7 cellular contexts compared by ENCODE assay signal in the genomic region with DNA sequence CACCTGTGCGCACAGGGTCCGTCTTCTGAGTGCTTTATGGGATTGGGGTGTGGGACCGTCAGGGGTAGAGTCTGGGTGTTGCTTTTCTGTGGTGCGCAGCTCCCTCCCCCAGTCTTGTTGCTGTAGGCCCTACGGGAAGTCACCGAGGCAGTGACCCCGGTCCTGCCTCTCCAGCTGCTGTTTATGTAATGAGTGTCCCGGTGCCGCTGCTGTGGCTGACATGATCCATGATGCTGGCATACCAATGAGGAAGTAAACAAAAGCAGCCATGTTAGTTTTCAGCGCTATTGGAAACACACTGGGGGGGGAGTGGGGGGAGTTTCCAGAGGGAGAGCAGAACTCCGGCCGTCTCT. TPM values are rescaled to one million over a fixed set of nuclear protein-coding genes. Genes with fewer than 3 reads are reported as not detected.
DNase-seq lines count a peak whose midpoint lies in the region; ATAC-seq and TF ChIP-seq lines count a peak whose summit lies in the region.

No MANE protein-coding gene starts in this region.

- TF ChIP-seq CTCF in GM12865 (IDR thresholded peaks at IDR 0.05; ENCODE audit: insufficient read depth, low read depth, low read length, missing control alignments) (no peak), endodermal cell (conservative IDR thresholded peaks at IDR 0.05) (no peak), mesothelial cell of epicardium (IDR thresholded peaks at IDR 0.05; ENCODE audit: unreplicated experiment) (no peak), tibial artery (IDR thresholded peaks at IDR 0.05) (no peak)

- peak overlapping the region; percentile 94 for H3K9ac ChIP-seq in endodermal cell (ENCODE audit: extremely low read depth, low read length, poor library complexity, severe bottlenecking)

- no peaks in the 10 kb centered on the region for H3K27me3 ChIP-seq in endodermal cell (ENCODE audit: control insufficient read depth, insufficient read depth, low read length, poor library complexity, severe bottlenecking)
- no peaks in the 10 kb centered on the region for H3K27me3 ChIP-seq in tibial artery

- CTCF ChIA-PET in activated CD4-positive, alpha-beta T cell treated with anti-CD3 and anti-CD28 coated beads for 36 hours (lab: Charles Lee): interaction anchor here (1.0 to 3.7 kb wide), 7 partner anchors 12 to 248 kb away, joined by 3 to 29 read pairs (median 6); partner anchors contain the start of genes ARL3 and SFXN2

- peak overlapping the region; percentile 95 for H3K4me3 Mint-ChIP-seq in activated CD4-positive, alpha-beta T cell treated with anti-CD3 and anti-CD28 coated beads for 36 hours
- H3K4me3 Mint-ChIP-seq in endodermal cell (peak overlapping the region; percentile 85), mesothelial cell of epicardium (peak overlapping the region; percentile 97)

- peak overlapping the region; percentile 90 for H3K27ac ChIP-seq in endodermal cell (ENCODE audit: low read depth, low read length)
- H3K27ac ChIP-seq in tibial artery: peak overlapping the region; percentile 97 to 99

- DNase-seq in GM12865 (ENCODE audit: low read depth) (peak; percentile 76), NCI-H146 treated with DMSO at 0.1 percent for 48 hours (lab: John Stamatoyannopoulos, UW; ENCODE audit: unreplicated experiment) (peak; percentile 23), endodermal cell (peak; percentile 77), mesothelial cell of epicardium (ENCODE audit: low spot score in 2 of 2, unreplicated experiment in 2 of 2) (no peak), tibial artery (peak; percentile 87 to 88)
- peak; percentile 67 for DNase-seq in activated CD4-positive, alpha-beta T cell treated with anti-CD3 and anti-CD28 coated beads for 36 hours

- peaks cover 23% of the 10 kb centered on the region for H3K4me1 ChIP-seq in endodermal cell (ENCODE audit: control insufficient read depth, insufficient read depth, low read length)
- H3K4me1 ChIP-seq in tibial artery: peaks cover 0 to 43% (median 40%) of the 10 kb centered on the region in 4 donors

- POLR2A ChIA-PET in activated CD4-positive, alpha-beta T cell treated with anti-CD3 and anti-CD28 coated beads for 36 hours (lab: Charles Lee): interaction anchor here (0.7 to 2.3 kb wide), 4 partner anchors 15 to 69 kb away, joined by 4 to 9 read pairs (median 8); partner anchors contain the start of genes ARL3 and SFXN2

- 0% methylated on average over 6 to 12 of the region's 12 CpGs for WGBS in endodermal cell (ENCODE audit: insufficient coverage in 1 of 2, insufficient read length in 1 of 2), 2 experiments

- no peaks in the 10 kb centered on the region for H3K27me3 Mint-ChIP-seq in activated CD4-positive, alpha-beta T cell treated with anti-CD3 and anti-CD28 coated beads for 36 hours
- H3K27me3 Mint-ChIP-seq in endodermal cell (ENCODE audit: insufficient read depth) (no peaks in the 10 kb centered on the region), mesothelial cell of epicardium (ENCODE audit: low read depth) (no peaks in the 10 kb centered on the region)

- peaks cover 48% of the 10 kb centered on the region for H3K4me1 Mint-ChIP-seq in activated CD4-positive, alpha-beta T cell treated with anti-CD3 and anti-CD28 coated beads for 36 hours
- peaks cover 26% of the 10 kb centered on the region for H3K4me1 Mint-ChIP-seq in endodermal cell
- H3K4me1 Mint-ChIP-seq in mesothelial cell of epicardium: peaks cover 56% of the 10 kb centered on the region

- H3K36me3 Mint-ChIP-seq in activated CD4-positive, alpha-beta T cell treated with anti-CD3 and anti-CD28 coated beads for 36 hours (ENCODE audit: low read depth): peaks cover 26% of the 10 kb centered on the region
- H3K36me3 Mint-ChIP-seq in endodermal cell (ENCODE audit: low read depth) (peaks cover 3% of the 10 kb centered on the region), mesothelial cell of epicardium (no peaks in the 10 kb centered on the region)

- no peaks in the 10 kb centered on the region for H3K9me3 Mint-ChIP-seq in activated CD4-positive, alpha-beta T cell treated with anti-CD3 and anti-CD28 coated beads for 36 hours (ENCODE audit: low read depth)
- H3K9me3 Mint-ChIP-seq in endodermal cell (no peaks in the 10 kb centered on the region), mesothelial cell of epicardium (no peaks in the 10 kb centered on the region)

- ATAC-seq in activated CD4-positive, alpha-beta T cell treated with anti-CD3 and anti-CD28 coated beads for 36 hours: no peak
- no peak for ATAC-seq in HG03280 (IDR thresholded peaks at IDR 0.05; ENCODE audit: unreplicated experiment)

- no peaks in the 10 kb centered on the region for H3K36me3 ChIP-seq in endodermal cell (ENCODE audit: control insufficient read depth, insufficient read depth, low read length)
- no peaks in the 10 kb centered on the region for H3K36me3 ChIP-seq in tibial artery

- peak overlapping the region; percentile 99 for H3K27ac Mint-ChIP-seq in activated CD4-positive, alpha-beta T cell treated with anti-CD3 and anti-CD28 coated beads for 36 hours
- H3K27ac Mint-ChIP-seq in endodermal cell (peak overlapping the region; percentile 95), mesothelial cell of epicardium (peak overlapping the region; percentile 98)

- peak overlapping the region; percentile 90 for H3K4me3 ChIP-seq in GM12865 (ENCODE audit: low read depth, low read length)
- H3K4me3 ChIP-seq in endodermal cell (ENCODE audit: low read length): peak overlapping the region; percentile 94
- peak overlapping the region; percentile 86 to 90 for H3K4me3 ChIP-seq in tibial artery

- H3K9me3 ChIP-seq in endodermal cell (ENCODE audit: control insufficient read depth, low read length) (no peaks in the 10 kb centered on the region), tibial artery (no peaks in the 10 kb centered on the region)

- intact Hi-C loops in activated CD4-positive, alpha-beta T cell treated with anti-CD3 and anti-CD28 coated beads for 36 hours (cut with DNase I, micrococcal nuclease): loop anchor here (2.0 to 10.0 kb wide), 7 partner anchors 207 to 1291 kb away; partner anchors contain the start of genes BORCS7 (in 1 of the 2), BTRC (in 1 of the 2), LDB1 (in 1 of the 2) and NFKB2 (in 1 of the 2)
- intact Hi-C loops in tibial artery (cut with DNase I; ENCODE audit: low total_unique reads): loop anchor here (5.0 kb wide), 1 partner anchor 67 kb away; the partner anchor contains the start of genes ARL3 and SFXN2

RNA-seq across cellular contexts. Expression of gene TRIM8, which starts 1.1 kb away (rescaled TPM):
- 10 to 100 TPM; 37.8 to 39.1 TPM for total RNA-seq in activated CD4-positive, alpha-beta T cell treated with anti-CD3 and anti-CD28 coated beads for 36 hours
- total RNA-seq in endodermal cell (10 to 100 TPM; 27.7 to 32.7 TPM), mesothelial cell of epicardium (74.3 to 85.3 TPM (median 79.2 TPM) in 3 replicates)
- 55.6 TPM for polyA plus RNA-seq in endodermal cell (2013, experiment 1 of 2)
- polyA plus RNA-seq in endodermal cell (2013, experiment 2 of 2): 46.3 TPM

Comparison
In these comparisons a context has a peak if more than half of its experiments do, and no peak if none do; other contexts are left out.
1. DNase-seq: peak in GM12865 (single experiment), NCI-H146 treated with DMSO at 0.1 percent for 48 hours (single experiment), activated CD4-positive, alpha-beta T cell treated with anti-CD3 and anti-CD28 coated beads for 36 hours (single experiment), endodermal cell (single experiment) and tibial artery (2 of 2); none in mesothelial cell of epicardium (0 of 2).
2. Peak in every context shown above with its lines, with median percentiles within 50 percentile points of each other: H3K4me3 ChIP-seq, H3K27ac Mint-ChIP-seq and H3K4me3 Mint-ChIP-seq.